In the genomic region with DNA sequence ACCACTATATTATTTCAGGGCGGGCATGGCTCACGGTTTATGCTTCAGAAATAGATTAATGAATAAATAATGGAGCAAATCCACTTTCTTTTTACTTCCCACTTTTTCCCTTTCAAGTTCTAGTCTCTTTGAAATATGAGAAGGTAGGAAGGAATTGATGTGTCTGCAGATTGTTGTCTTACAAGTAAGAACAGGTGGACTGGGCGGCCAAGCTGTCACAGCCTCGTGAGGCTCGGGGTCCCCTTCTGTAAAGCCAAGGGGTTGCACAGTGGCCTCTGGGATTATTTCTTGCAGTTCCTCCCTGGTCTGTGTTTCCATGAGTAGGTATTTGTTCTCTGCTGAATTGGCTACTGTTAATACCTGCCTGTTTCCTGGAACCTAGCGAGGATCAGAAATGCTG, we compare ENCODE assay signal across 29 cellular contexts. TPM values are rescaled to one million over a fixed set of nuclear protein-coding genes. Genes with fewer than 3 reads are reported as not detected.
"Had no signal": no experiment of that assay in that cellular context is flagged by ENCODE, and none has a peak within 500 bp of the region (broad histone marks: within the 10 kb centered on the region; RNA-seq: fewer than 3 reads in every experiment).

No MANE protein-coding gene starts in this region.

- H3K36me3 ChIP-seq: Peyer's patch, SJSA1 had no signal

- H3K27me3 ChIP-seq: Peyer's patch, SJSA1 had no signal

- FAIRE-seq: astrocyte had no signal

- H3K4me3 Mint-ChIP-seq: activated B cell treated with CpG ODN at 0.5 μM for 24 hours; activated CD4-positive, alpha-beta T cell treated with anti-CD3 and anti-CD28 coated beads, Interleukin-2, amount 10 ng/mL, durations not matched to agents 24 days and 14 days; activated CD8-positive, alpha-beta memory T cell treated with anti-CD3 and anti-CD28 coated beads, Interleukin-2, amount 10 ng/mL, durations not matched to agents 7 days and 5 days; activated naive CD8-positive, alpha-beta T cell; activated T-cell treated with anti-CD3 and anti-CD28 coated beads, Interleukin-2, amount 50 U/mL, for 24 hours; activated T-helper 1 cell treated with anti-CD3 and anti-CD28 coated beads, Interleukin-12 subunit alpha, Interleukin-12 subunit beta, Interleukin-2, Interleukin-4 antibody, amounts not matched to agents 30 ng/mL and 10 ng/mL and 1 ng/mL, durations not matched to agents 14 hours and 24 hours and 36 hours; central memory CD8-positive, alpha-beta T cell; T-helper 1 cell treated with Interleukin-12 subunit alpha and Interleukin-12 subunit beta and Interleukin-4 antibody, amounts not matched to agents 30 μg/mL and 1 μg/mL, for 36 hours had no signal

- ATAC-seq: activated CD8-positive, alpha-beta memory T cell treated with anti-CD3 and anti-CD28 coated beads, Interleukin-2, amount 10 ng/mL, durations not matched to agents 7 days and 5 days; SK-N-SH treated with all-trans-retinoic acid at 6 μM for 48 hours had no signal

- H3K27ac Mint-ChIP-seq: activated B cell treated with CpG ODN at 0.5 μM for 24 hours; activated CD4-positive, alpha-beta T cell treated with anti-CD3 and anti-CD28 coated beads, Interleukin-2, amount 10 ng/mL, durations not matched to agents 24 days and 14 days; activated CD8-positive, alpha-beta memory T cell treated with anti-CD3 and anti-CD28 coated beads, Interleukin-2, amount 10 ng/mL, durations not matched to agents 7 days and 5 days; activated naive CD8-positive, alpha-beta T cell; activated T-cell treated with anti-CD3 and anti-CD28 coated beads, Interleukin-2, amount 50 U/mL, for 24 hours; activated T-helper 1 cell treated with anti-CD3 and anti-CD28 coated beads, Interleukin-12 subunit alpha, Interleukin-12 subunit beta, Interleukin-2, Interleukin-4 antibody, amounts not matched to agents 30 ng/mL and 10 ng/mL and 1 ng/mL, durations not matched to agents 14 hours and 24 hours and 36 hours; T-helper 1 cell treated with Interleukin-12 subunit alpha and Interleukin-12 subunit beta and Interleukin-4 antibody, amounts not matched to agents 30 μg/mL and 1 μg/mL, for 36 hours had no signal

- H3K27ac ChIP-seq: RWPE1, SJSA1 had no signal

- H3K4me1 ChIP-seq: Peyer's patch, SJSA1 had no signal

- H3K4me3 ChIP-seq: Peyer's patch, SJSA1 had no signal

- H3K36me3 Mint-ChIP-seq: activated CD8-positive, alpha-beta memory T cell treated with anti-CD3 and anti-CD28 coated beads, Interleukin-2, amount 10 ng/mL, durations not matched to agents 7 days and 5 days; activated naive CD8-positive, alpha-beta T cell; brain had no signal

- H3K9me3 ChIP-seq: Peyer's patch, SJSA1 had no signal

- DNase-seq: activated B cell treated with CpG ODN at 0.5 μM for 24 hours; activated CD4-positive, alpha-beta T cell treated with anti-CD3 and anti-CD28 coated beads for 1 hour; activated CD4-positive, alpha-beta T cell treated with anti-CD3 and anti-CD28 coated beads, Interleukin-2, amount 10 ng/mL, durations not matched to agents 24 days and 14 days; activated CD4-positive, alpha-beta T cell treated with anti-CD3 and anti-CD28 coated beads, Interleukin-2, amount 50 U/mL, for 48 hours; activated CD8-positive, alpha-beta memory T cell treated with anti-CD3 and anti-CD28 coated beads, Interleukin-2, amount 10 ng/mL, durations not matched to agents 7 days and 5 days; activated effector memory CD4-positive, alpha-beta T cell treated with Interleukin-2 at 50 U/mL for 16 hours; activated naive CD4-positive, alpha-beta T cell; activated T-cell treated with anti-CD3 and anti-CD28 coated beads, Interleukin-2, amount 50 U/mL, for 24 hours; amygdala; Kasumi-1; KBM-7; NCI-H1105 treated with DMSO at 0.1 percent for 48 hours; NCI-H1436 treated with DMSO at 0.1 percent for 48 hours; NCI-H187; NCI-H2081; NCI-H345; Right ventricle myocardium superior; SW 1271; T-helper 9 cell had no signal

- H3K9me3 Mint-ChIP-seq: activated B cell treated with CpG ODN at 0.5 μM for 24 hours; activated CD4-positive, alpha-beta T cell treated with anti-CD3 and anti-CD28 coated beads, Interleukin-2, amount 10 ng/mL, durations not matched to agents 24 days and 14 days; activated T-cell treated with anti-CD3 and anti-CD28 coated beads, Interleukin-2, amount 50 U/mL, for 24 hours; central memory CD8-positive, alpha-beta T cell had no signal

- H3K4me1 Mint-ChIP-seq: activated B cell treated with CpG ODN at 0.5 μM for 24 hours; activated CD4-positive, alpha-beta T cell treated with anti-CD3 and anti-CD28 coated beads, Interleukin-2, amount 10 ng/mL, durations not matched to agents 24 days and 14 days; activated CD8-positive, alpha-beta memory T cell treated with anti-CD3 and anti-CD28 coated beads, Interleukin-2, amount 10 ng/mL, durations not matched to agents 7 days and 5 days; brain; central memory CD8-positive, alpha-beta T cell had no signal

RNA-seq across cellular contexts. Expression of a gene that starts 11.2 kb away (rescaled TPM):
- total RNA-seq: activated B cell treated with CpG ODN at 0.5 μM for 24 hours; activated CD4-positive, alpha-beta T cell treated with anti-CD3 and anti-CD28 coated beads, Interleukin-2, amount 10 ng/mL, durations not matched to agents 24 days and 14 days; activated CD8-positive, alpha-beta memory T cell treated with anti-CD3 and anti-CD28 coated beads, Interleukin-2, amount 10 ng/mL, durations not matched to agents 7 days and 5 days; activated T-helper 1 cell treated with anti-CD3 and anti-CD28 coated beads, Interleukin-12 subunit alpha, Interleukin-12 subunit beta, Interleukin-2, Interleukin-4 antibody, amounts not matched to agents 30 ng/mL and 10 ng/mL and 1 ng/mL, durations not matched to agents 14 hours and 24 hours and 36 hours; SJSA1 had no signal
